ENCODE assay signal across 9 cellular contexts in genomic region chr5:38259062-38259857, GRCh38. TPM values are rescaled to one million over a fixed set of nuclear protein-coding genes. Genes with fewer than 3 reads are reported as not detected.
DNase-seq lines count a peak whose midpoint lies in the region; ATAC-seq and TF ChIP-seq lines count a peak whose summit lies in the region.
"Had no signal": no experiment of that assay in that cellular context is flagged by ENCODE, and none has a peak within 500 bp of the region (broad histone marks: within the 10 kb centered on the region; RNA-seq: fewer than 3 reads in every experiment).

No MANE protein-coding gene starts in this region.

- intact Hi-C loops in activated CD4-positive, alpha-beta memory T cell treated with anti-CD3 and anti-CD28 coated beads for 36 hours (cut with micrococcal nuclease): no loop called here

- H3K27ac Mint-ChIP-seq in activated naive CD4-positive, alpha-beta T cell treated with anti-CD3 and anti-CD28 coated beads, Interleukin-2, amount 50 U/mL, for 24 hours: no peak overlapping the region
- H3K27ac Mint-ChIP-seq in endodermal cell (no peak overlapping the region), nephron (peak overlapping the region in 2 of 3 experiments; percentile 1 to 15)
- no peak overlapping the region for H3K27ac Mint-ChIP-seq in activated CD4-positive, alpha-beta memory T cell treated with anti-CD3 and anti-CD28 coated beads for 36 hours
- H3K27ac Mint-ChIP-seq: dendritic cell treated with granulocyte-macrophage colony-stimulating factor and Interleukin-4, amounts not matched to agents 40 ng/mL and 50 ng/mL, for 4 days had no signal

- H3K27ac ChIP-seq in endodermal cell (ENCODE audit: low read depth, low read length) (no peak overlapping the region), urinary bladder (ENCODE audit: low read depth) (no peak overlapping the region)

- H3K4me1 ChIP-seq in endodermal cell (ENCODE audit: control insufficient read depth, insufficient read depth, low read length) (peaks cover 11% of the 10 kb centered on the region), urinary bladder (ENCODE audit: insufficient read depth) (no peaks in the 10 kb centered on the region)

- H3K4me3 ChIP-seq in endodermal cell (ENCODE audit: low read length): peak overlapping the region; percentile 77
- H3K4me3 ChIP-seq in urinary bladder (ENCODE audit: low read depth, low read length): peak overlapping the region; percentile 48

- no peak overlapping the region for H3K9ac ChIP-seq in endodermal cell (ENCODE audit: extremely low read depth, low read length, poor library complexity, severe bottlenecking)

- H3K36me3 Mint-ChIP-seq in activated naive CD4-positive, alpha-beta T cell treated with anti-CD3 and anti-CD28 coated beads, Interleukin-2, amount 50 U/mL, for 24 hours: no peaks in the 10 kb centered on the region
- no peaks in the 10 kb centered on the region for H3K36me3 Mint-ChIP-seq in endodermal cell (ENCODE audit: low read depth)
- no peaks in the 10 kb centered on the region for H3K36me3 Mint-ChIP-seq in nephron (ENCODE audit: low read depth)
- no peaks in the 10 kb centered on the region for H3K36me3 Mint-ChIP-seq in activated CD4-positive, alpha-beta memory T cell treated with anti-CD3 and anti-CD28 coated beads for 36 hours

- no peak for DNase-seq in activated naive CD4-positive, alpha-beta T cell (lab: John Stamatoyannopoulos, UW)
- no peak for DNase-seq in endodermal cell
- no peak for DNase-seq in activated CD4-positive, alpha-beta memory T cell treated with anti-CD3 and anti-CD28 coated beads for 36 hours
- no peak for DNase-seq in LoVo (ENCODE audit: low spot score)

- H3K4me3 Mint-ChIP-seq in activated naive CD4-positive, alpha-beta T cell treated with anti-CD3 and anti-CD28 coated beads, Interleukin-2, amount 50 U/mL, for 24 hours: peak overlapping the region; percentile 47
- peak overlapping the region; percentile 69 for H3K4me3 Mint-ChIP-seq in endodermal cell
- peak overlapping the region; percentile 87 to 89 (median 89) for H3K4me3 Mint-ChIP-seq in nephron
- H3K4me3 Mint-ChIP-seq in activated CD4-positive, alpha-beta memory T cell treated with anti-CD3 and anti-CD28 coated beads for 36 hours: no peak overlapping the region
- H3K4me3 Mint-ChIP-seq: dendritic cell treated with granulocyte-macrophage colony-stimulating factor and Interleukin-4, amounts not matched to agents 40 ng/mL and 50 ng/mL, for 4 days had no signal

- CTCF ChIA-PET in activated CD4-positive, alpha-beta memory T cell treated with anti-CD3 and anti-CD28 coated beads for 36 hours (lab: Charles Lee): no interaction called here

- ATAC-seq in HG03571 (IDR thresholded peaks at IDR 0.05; ENCODE audit: unreplicated experiment): no peak

- H3K9me3 Mint-ChIP-seq in activated naive CD4-positive, alpha-beta T cell treated with anti-CD3 and anti-CD28 coated beads, Interleukin-2, amount 50 U/mL, for 24 hours: peaks cover 3% of the 10 kb centered on the region
- H3K9me3 Mint-ChIP-seq in endodermal cell (no peaks in the 10 kb centered on the region), nephron (no peaks in the 10 kb centered on the region)
- H3K9me3 Mint-ChIP-seq in activated CD4-positive, alpha-beta memory T cell treated with anti-CD3 and anti-CD28 coated beads for 36 hours: no peaks in the 10 kb centered on the region
- H3K9me3 Mint-ChIP-seq: dendritic cell treated with granulocyte-macrophage colony-stimulating factor and Interleukin-4, amounts not matched to agents 40 ng/mL and 50 ng/mL, for 4 days had no signal

- POLR2A ChIA-PET in activated CD4-positive, alpha-beta memory T cell treated with anti-CD3 and anti-CD28 coated beads for 36 hours (lab: Charles Lee): no interaction called here

- H3K4me1 Mint-ChIP-seq in activated naive CD4-positive, alpha-beta T cell treated with anti-CD3 and anti-CD28 coated beads, Interleukin-2, amount 50 U/mL, for 24 hours: peaks cover 4% of the 10 kb centered on the region
- H3K4me1 Mint-ChIP-seq in endodermal cell: peaks cover 28% of the 10 kb centered on the region
- peaks cover 24% of the 10 kb centered on the region for H3K4me1 Mint-ChIP-seq in nephron
- H3K4me1 Mint-ChIP-seq in activated CD4-positive, alpha-beta memory T cell treated with anti-CD3 and anti-CD28 coated beads for 36 hours (ENCODE audit: low read depth): peaks cover 10% of the 10 kb centered on the region

- H3K27me3 ChIP-seq in endodermal cell (ENCODE audit: control insufficient read depth, insufficient read depth, low read length, poor library complexity, severe bottlenecking): peaks cover 68% of the 10 kb centered on the region

- 20 to 49% methylated on average over 4 to 14 of the region's 14 CpGs for WGBS in endodermal cell (ENCODE audit: insufficient coverage in 1 of 2, insufficient read length in 1 of 2), 2 experiments
- WGBS in urinary bladder: 25% methylated on average over 14 of the region's 14 CpGs

- H3K36me3 ChIP-seq in endodermal cell (ENCODE audit: control insufficient read depth, insufficient read depth, low read length) (no peaks in the 10 kb centered on the region), urinary bladder (ENCODE audit: insufficient read depth) (no peaks in the 10 kb centered on the region)

- no peaks in the 10 kb centered on the region for H3K9me3 ChIP-seq in endodermal cell (ENCODE audit: control insufficient read depth, low read length)

- TF ChIP-seq CTCF in endodermal cell (conservative IDR thresholded peaks at IDR 0.05): no peak
- TF ChIP-seq CTCF in nephron (IDR thresholded peaks at IDR 0.05; ENCODE audit: unreplicated experiment in 3 of 3): no peak

- peaks cover 62% of the 10 kb centered on the region for H3K27me3 Mint-ChIP-seq in activated naive CD4-positive, alpha-beta T cell treated with anti-CD3 and anti-CD28 coated beads, Interleukin-2, amount 50 U/mL, for 24 hours
- H3K27me3 Mint-ChIP-seq in endodermal cell (ENCODE audit: insufficient read depth) (peaks cover 95% of the 10 kb centered on the region), nephron (ENCODE audit: low read depth) (peaks cover 89% of the 10 kb centered on the region)
- peaks cover 58% of the 10 kb centered on the region for H3K27me3 Mint-ChIP-seq in activated CD4-positive, alpha-beta memory T cell treated with anti-CD3 and anti-CD28 coated beads for 36 hours

RNA-seq across cellular contexts. Expression of gene EGFLAM, which starts 0.9 kb away (rescaled TPM):
- 1 to 10 TPM; 4.4 to 8.8 TPM for total RNA-seq in endodermal cell
- polyA plus RNA-seq in endodermal cell (2013, experiment 1 of 2): 4.7 TPM
- polyA plus RNA-seq in endodermal cell (2013, experiment 2 of 2): 4.6 TPM
- total RNA-seq in urinary bladder: 17.4 TPM
- 6.9 TPM for polyA plus RNA-seq in urinary bladder
- not detected for total RNA-seq in activated CD4-positive, alpha-beta memory T cell treated with anti-CD3 and anti-CD28 coated beads for 36 hours

Comparison
In these comparisons a context has a peak if more than half of its experiments do, and no peak if none do; other contexts are left out.
1. H3K27ac Mint-ChIP-seq: peak in nephron (2 of 3); none in activated naive CD4-positive, alpha-beta T cell treated with anti-CD3 and anti-CD28 coated beads, Interleukin-2, amount 50 U/mL, for 24 hours (single experiment), endodermal cell (single experiment) and activated CD4-positive, alpha-beta memory T cell treated with anti-CD3 and anti-CD28 coated beads for 36 hours (single experiment).
2. RNA of gene EGFLAM, which starts 0.9 kb away (total RNA-seq): 17.4 TPM in urinary bladder (single experiment) and 4.4 to 8.8 TPM in endodermal cell; not detected in activated CD4-positive, alpha-beta memory T cell treated with anti-CD3 and anti-CD28 coated beads for 36 hours; every median in the first group is over 4 times any median in the second.